9 cellular contexts compared by ENCODE assay signal in genomic region chr2:201260302-201260800, GRCh38. TPM values are rescaled to one million over a fixed set of nuclear protein-coding genes. Genes with fewer than 3 reads are reported as not detected.
DNase-seq lines count a peak whose midpoint lies in the region; ATAC-seq and TF ChIP-seq lines count a peak whose summit lies in the region.
"Had no signal": no experiment of that assay in that cellular context is flagged by ENCODE, and none has a peak within 500 bp of the region (broad histone marks: within the 10 kb centered on the region; RNA-seq: fewer than 3 reads in every experiment).

Gene CASP8 (plus strand): TSS chr2:201260536. CDS start chr2:201266487, 5,951 bp downstream.

- ATAC-seq in heart right ventricle: peak in 2 of 8 donors; percentile 29 to 55
- no peak for ATAC-seq in HG02885 (IDR thresholded peaks at IDR 0.05; ENCODE audit: poor library complexity, unreplicated experiment)

- TF ChIP-seq CTCF in RWPE1 (conservative IDR thresholded peaks at IDR 0.05; ENCODE audit: low read depth) (no peak), heart right ventricle (IDR thresholded peaks at IDR 0.05) (no peak)

- H3K36me3 ChIP-seq in heart right ventricle: no peaks in the 10 kb centered on the region
- H3K36me3 ChIP-seq: pancreas had no signal

- peaks cover 2 to 81% (median 22%) of the 10 kb centered on the region in 9 donors for H3K4me1 ChIP-seq in heart right ventricle

- DNase-seq in AML-193 (lab: John Stamatoyannopoulos, UW) (peak; percentile 91 to 94), H4 (ENCODE audit: low spot score) (peak; percentile 41), RWPE1 (ENCODE audit: low spot score) (peak; percentile 44), heart right ventricle (no peak), NCI-H446 treated with DMSO at 0.1 percent for 48 hours (lab: John Stamatoyannopoulos, UW) (no peak)
- DNase-seq in activated T-helper 9 cell treated with anti-CD3 and anti-CD28 coated beads, Interleukin-2, amount 50 U/mL, for 16 hours (ENCODE audit: low read depth): peak; percentile 43
- peak; percentile 40 to 51 (median 50) for DNase-seq in stimulated activated CD4-positive, alpha-beta T cell treated with anti-CD3 and anti-CD28 coated beads, Interleukin-12 subunit alpha, Interleukin-12 subunit beta, amount 100 ng/mL, for 48 hours (ENCODE audit: low read depth in 2 of 3, low spot score in 1 of 3)
- DNase-seq: pancreas had no signal

- H3K27me3 ChIP-seq in heart right ventricle: no peaks in the 10 kb centered on the region
- H3K27me3 ChIP-seq: pancreas had no signal

- CTCF ChIA-PET in RWPE1 (lab: Yijun Ruan, JAX): no interaction called here

- intact Hi-C loops in heart right ventricle (cut with DNase I): no loop called here

- peak within 1 kb of the TSS in 7 of 10 donors; percentile 2 to 70 (median 65) for H3K4me3 ChIP-seq in heart right ventricle

- 78 to 84% methylated on average over 10 of the region's 10 CpGs for WGBS in heart right ventricle, 2 donors

- POLR2A ChIA-PET in RWPE1 (lab: Yijun Ruan, JAX; ENCODE audit: low non-redundant PET): no interaction called here

- H3K27ac ChIP-seq in RWPE1: peak within 1 kb of the TSS; percentile 98
- H3K27ac ChIP-seq in heart right ventricle: peak within 1 kb of the TSS in 6 of 10 donors; percentile 16 to 95 (median 90)

- no peaks in the 10 kb centered on the region for H3K9me3 ChIP-seq in heart right ventricle
- H3K9me3 ChIP-seq: pancreas had no signal

RNA-seq across cellular contexts. Expression of gene CASP8, which starts in this region (rescaled TPM):
- 24.2 and 27.2 TPM in 2 replicates for total RNA-seq in H4 (2014; rRNA removed; shearing (Covaris generic))
- 10 to 100 TPM in 1 of 10 donors, 1 to 10 TPM in 9; 2.4 to 10.1 (median 3.6) TPM for total RNA-seq in heart right ventricle
- polyA plus RNA-seq in heart right ventricle: 1 to 10 TPM; 2.0 to 3.4 TPM

Comparison
In these comparisons a context has a peak if more than half of its experiments do, and no peak if none do; other contexts are left out.
1. DNase-seq: peak in AML-193 (2 of 2), H4 (single experiment), RWPE1 (single experiment), activated T-helper 9 cell treated with anti-CD3 and anti-CD28 coated beads, Interleukin-2, amount 50 U/mL, for 16 hours (single experiment) and stimulated activated CD4-positive, alpha-beta T cell treated with anti-CD3 and anti-CD28 coated beads, Interleukin-12 subunit alpha, Interleukin-12 subunit beta, amount 100 ng/mL, for 48 hours (3 of 3); none in heart right ventricle (0 of 2) and NCI-H446 treated with DMSO at 0.1 percent for 48 hours (single experiment).